Comparison of ENCODE assay signal across 8 cellular contexts in genomic region chr7:8436965-8437364, GRCh38.
DNase-seq lines count a peak whose midpoint lies in the region; ATAC-seq lines count a peak whose summit lies in the region.

No MANE protein-coding gene starts in this region.

- DNase-seq in ELF-1 (ENCODE audit: low read depth, low spot score) = peak; percentile 88
- DNase-seq in RKO (ENCODE audit: low spot score) = peak; percentile 13
- DNase-seq in ecto neural progenitor cell (ENCODE audit: low spot score) = peak; percentile 82
- DNase-seq in pons (ENCODE audit: low spot score) = peak; percentile 35
- no peak for DNase-seq in NCI-H446 (lab: John Stamatoyannopoulos, UW)
- no peak for DNase-seq in NCI-H1436 treated with DMSO at 0.1 percent for 48 hours (lab: John Stamatoyannopoulos, UW)

- peak; percentile 75 for ATAC-seq in GM19372 (IDR thresholded peaks at IDR 0.05; ENCODE audit: low read depth, unreplicated experiment)
- peak; percentile 82 for ATAC-seq in HG03354 (IDR thresholded peaks at IDR 0.05; ENCODE audit: poor library complexity, severe bottlenecking, unreplicated experiment)

Comparison
In these comparisons a context has a peak if more than half of its experiments do, and no peak if none do; other contexts are left out.
1. DNase-seq: peak in ELF-1 (single experiment), RKO (single experiment), ecto neural progenitor cell (single experiment) and pons (single experiment); none in NCI-H446 (0 of 2) and NCI-H1436 treated with DMSO at 0.1 percent for 48 hours (single experiment).